ENCODE assay signal across 8 cellular contexts in the genomic region with DNA sequence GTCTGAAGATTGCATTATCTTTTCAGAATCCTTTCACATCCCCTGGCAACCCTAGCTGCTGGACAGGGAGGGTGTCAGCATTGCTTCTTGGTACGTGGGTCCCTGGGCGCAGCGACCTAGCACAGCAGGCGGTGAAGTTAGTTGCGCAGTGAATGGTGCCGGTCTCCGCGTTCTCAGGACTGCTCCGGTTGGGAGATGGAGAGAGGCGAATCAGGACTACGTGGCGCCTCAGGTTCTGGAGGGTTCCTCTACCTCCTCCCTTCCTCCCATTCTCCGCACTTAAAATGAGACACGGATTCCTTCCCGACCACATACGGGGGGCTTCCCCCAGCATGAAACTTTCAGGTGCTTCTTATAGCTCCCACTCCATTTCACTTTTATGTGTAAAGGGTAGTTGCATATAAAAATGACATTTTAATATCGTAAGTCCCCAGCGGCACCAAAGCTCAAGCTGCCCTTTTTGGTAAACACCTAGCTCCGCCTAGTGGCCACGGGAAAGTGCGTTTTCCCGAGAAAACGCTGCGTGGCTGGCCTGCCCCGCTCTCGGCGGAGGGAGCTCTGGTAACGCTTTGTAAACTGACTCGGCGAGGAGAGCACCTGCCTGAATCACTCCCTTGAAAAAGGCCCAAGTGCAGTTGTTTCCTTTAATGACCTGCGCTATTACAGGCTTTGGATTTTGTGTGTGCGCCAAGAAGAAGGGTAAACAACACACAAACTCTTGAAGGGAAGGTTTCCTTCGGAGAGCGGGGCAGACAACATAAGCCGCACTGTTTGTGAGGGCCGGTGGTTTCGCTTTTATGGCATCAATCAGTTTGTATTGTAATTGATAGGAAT. TPM values are rescaled to one million over a fixed set of nuclear protein-coding genes. Genes with fewer than 3 reads are reported as not detected.
A peak's percentile ranks its signal among the peaks of the same experiment; 100 is the strongest.
DNase-seq lines count a peak whose midpoint lies in the region; ATAC-seq and TF ChIP-seq lines count a peak whose summit lies in the region.

No MANE protein-coding gene starts in this region.

- H3K4me1 Mint-ChIP-seq in central memory CD8-positive, alpha-beta T cell = peaks cover 8% of the 10 kb centered on the region

- no peaks in the 10 kb centered on the region for H3K9me3 Mint-ChIP-seq in central memory CD8-positive, alpha-beta T cell

- peak; percentile 50 for ATAC-seq in HG02798 (IDR thresholded peaks at IDR 0.05; ENCODE audit: poor library complexity, unreplicated experiment)
- ATAC-seq in central memory CD8-positive, alpha-beta T cell (replicated peaks; ENCODE audit: extremely low read depth, poor library complexity, severe bottlenecking) = peak; percentile 56
- ATAC-seq in HG03139 (IDR thresholded peaks at IDR 0.05; ENCODE audit: unreplicated experiment) = no peak

- peak; percentile 16 for DNase-seq in GF-D8 (lab: John Stamatoyannopoulos, UW)
- peak; percentile 81 for DNase-seq in NCI-H2196 treated with DMSO at 0.1 percent for 48 hours (lab: John Stamatoyannopoulos, UW; ENCODE audit: unreplicated experiment)
- DNase-seq in activated CD4-positive, CD25-positive, alpha-beta regulatory T cell treated with anti-CD3 and anti-CD28 coated beads, Interleukin-2, amount 50 U/mL, for 72 hours = peak; percentile 70
- DNase-seq in central memory CD8-positive, alpha-beta T cell (ENCODE audit: low spot score in 2 of 2) = peak; percentile 38 to 47
- peak; percentile 28 for DNase-seq in kidney epithelial cell (ENCODE audit: low read depth)
- DNase-seq in stimulated activated CD4-positive, alpha-beta T cell treated with anti-CD3 and anti-CD28 coated beads, Interleukin-12 subunit alpha, Interleukin-12 subunit beta, amount 100 ng/mL, for 4 hours = peak; percentile 80

- peak overlapping the region; percentile 35 for H3K4me3 ChIP-seq in kidney epithelial cell (ENCODE audit: low read depth, low read length)

- no peak overlapping the region for H3K27ac Mint-ChIP-seq in central memory CD8-positive, alpha-beta T cell (ENCODE audit: low read depth)

- H3K27me3 ChIP-seq in kidney epithelial cell (ENCODE audit: control insufficient read depth, insufficient read depth, low read length) = peaks cover 6% of the 10 kb centered on the region

- peak; percentile 90 for TF ChIP-seq CTCF in kidney epithelial cell (IDR thresholded peaks at IDR 0.05; ENCODE audit: insufficient read depth, low read length, poor library complexity, severe bottlenecking)

- H3K36me3 Mint-ChIP-seq in central memory CD8-positive, alpha-beta T cell (ENCODE audit: insufficient read depth) = no peaks in the 10 kb centered on the region

- H3K27me3 Mint-ChIP-seq in central memory CD8-positive, alpha-beta T cell = peaks cover 15% of the 10 kb centered on the region

- H3K4me3 Mint-ChIP-seq in central memory CD8-positive, alpha-beta T cell = peak overlapping the region; percentile 56

- no peaks in the 10 kb centered on the region for H3K36me3 ChIP-seq in kidney epithelial cell (ENCODE audit: control insufficient read depth, insufficient read depth, low read length)

RNA-seq across cellular contexts. Expression of a gene that starts 32.9 kb away (rescaled TPM):
- 0.14 and 0.50 TPM in 2 replicates for total RNA-seq in kidney epithelial cell

Comparison
In these comparisons a context has a peak if more than half of its experiments do, and no peak if none do; other contexts are left out.
1. DNase-seq: peak in every context shown above with its lines; median percentile 81 in NCI-H2196 treated with DMSO at 0.1 percent for 48 hours; 80 in stimulated activated CD4-positive, alpha-beta T cell treated with anti-CD3 and anti-CD28 coated beads, Interleukin-12 subunit alpha, Interleukin-12 subunit beta, amount 100 ng/mL, for 4 hours; 70 in activated CD4-positive, CD25-positive, alpha-beta regulatory T cell treated with anti-CD3 and anti-CD28 coated beads, Interleukin-2, amount 50 U/mL, for 72 hours; 42 in central memory CD8-positive, alpha-beta T cell; 28 in kidney epithelial cell; 16 in GF-D8.